In the genomic region with DNA sequence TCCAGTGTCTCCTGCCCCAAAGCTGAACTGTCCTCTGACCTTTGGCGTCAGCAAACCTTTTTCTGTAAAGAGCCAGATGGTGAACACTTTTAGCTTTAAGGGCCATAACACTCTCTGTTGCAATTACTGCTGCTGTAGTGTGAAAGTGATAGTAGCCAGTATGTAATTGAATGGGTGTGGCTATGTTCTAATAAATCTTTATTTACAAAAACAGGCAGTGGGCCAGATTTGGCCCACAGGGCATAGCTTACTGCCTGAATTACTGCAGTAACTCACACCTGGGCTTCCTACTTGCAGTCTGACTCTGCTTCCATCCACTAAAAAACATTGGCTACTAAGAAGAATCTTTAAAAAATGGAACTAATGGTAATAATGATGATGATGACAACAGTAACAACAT, we compare ENCODE assay signal across 17 cellular contexts.
DNase-seq lines count a peak whose midpoint lies in the region; TF ChIP-seq lines count a peak whose summit lies in the region.
"Had no signal": no experiment of that assay in that cellular context is flagged by ENCODE, and none has a peak within 500 bp of the region (broad histone marks: within the 10 kb centered on the region; RNA-seq: fewer than 3 reads in every experiment).

No MANE protein-coding gene starts in this region.

- no peak overlapping the region for H3K9ac ChIP-seq in endodermal cell (ENCODE audit: extremely low read depth, low read length, poor library complexity, severe bottlenecking)
- H3K9ac ChIP-seq: BLaER1 had no signal

- H3K27me3 Mint-ChIP-seq in endodermal cell (ENCODE audit: insufficient read depth) = peaks cover 19% of the 10 kb centered on the region

- DNase-seq in NCI-H2171 treated with DMSO at 0.1 percent for 48 hours (lab: John Stamatoyannopoulos, UW) (peak; percentile 72), NCI-H2171 (lab: John Stamatoyannopoulos, UW) (no peak), RPMI8226 (peak; percentile 14), endodermal cell (peak; percentile 12), dedifferentiated amniotic fluid mesenchymal stem cell (ENCODE audit: extremely low spot score) (no peak), LoVo (ENCODE audit: low spot score) (no peak)
- no peak for DNase-seq in activated naive CD4-positive, alpha-beta T cell treated with Interleukin-2 at 50 U/mL for 16 hours
- DNase-seq: 8988T; CD4-positive, alpha-beta memory T cell; DMS53; DND-41; EL; IMR-90 had no signal

- no peaks in the 10 kb centered on the region for H3K9me3 Mint-ChIP-seq in endodermal cell
- H3K9me3 Mint-ChIP-seq: CD4-positive, alpha-beta memory T cell had no signal

- H3K27me3 ChIP-seq in endodermal cell (ENCODE audit: control insufficient read depth, insufficient read depth, low read length, poor library complexity, severe bottlenecking) = peaks cover 48% of the 10 kb centered on the region

- no peaks in the 10 kb centered on the region for H3K9me3 ChIP-seq in endodermal cell (ENCODE audit: control insufficient read depth, low read length)
- H3K9me3 ChIP-seq: BLaER1, HAP-1 had no signal

- 80 to 81% methylated on average over 1 of the region's 1 CpG for WGBS in endodermal cell (ENCODE audit: insufficient coverage in 1 of 2, insufficient read length in 1 of 2), 2 experiments

- H3K4me1 Mint-ChIP-seq in endodermal cell = peaks cover 4% of the 10 kb centered on the region
- H3K4me1 Mint-ChIP-seq: CD14-positive monocyte; CD4-positive, alpha-beta memory T cell had no signal

- H3K36me3 ChIP-seq in endodermal cell (ENCODE audit: control insufficient read depth, insufficient read depth, low read length) = no peaks in the 10 kb centered on the region
- H3K36me3 ChIP-seq: BLaER1, HAP-1 had no signal

- no peak overlapping the region for H3K27ac Mint-ChIP-seq in endodermal cell
- H3K27ac Mint-ChIP-seq: CD14-positive monocyte; CD4-positive, alpha-beta memory T cell had no signal

- H3K4me3 ChIP-seq in endodermal cell (ENCODE audit: low read length) = no peak overlapping the region
- H3K4me3 ChIP-seq: BLaER1, HAP-1 had no signal

- H3K4me3 Mint-ChIP-seq in endodermal cell = no peak overlapping the region
- H3K4me3 Mint-ChIP-seq: CD14-positive monocyte; CD4-positive, alpha-beta memory T cell had no signal

- TF ChIP-seq CTCF in endodermal cell (conservative IDR thresholded peaks at IDR 0.05) = no peak

- no peak overlapping the region for H3K27ac ChIP-seq in endodermal cell (ENCODE audit: low read depth, low read length)
- H3K27ac ChIP-seq: BLaER1, HL-60 had no signal

- H3K4me1 ChIP-seq in endodermal cell (ENCODE audit: control insufficient read depth, insufficient read depth, low read length) = no peaks in the 10 kb centered on the region
- H3K4me1 ChIP-seq: BLaER1, HAP-1 had no signal

- no peaks in the 10 kb centered on the region for H3K36me3 Mint-ChIP-seq in endodermal cell (ENCODE audit: low read depth)
- H3K36me3 Mint-ChIP-seq: CD14-positive monocyte; CD4-positive, alpha-beta memory T cell had no signal

Comparison
In these comparisons a context has a peak if more than half of its experiments do, and no peak if none do; other contexts are left out.
1. DNase-seq: peak in NCI-H2171 treated with DMSO at 0.1 percent for 48 hours (single experiment), RPMI8226 (single experiment) and endodermal cell (single experiment); none in NCI-H2171 (single experiment), dedifferentiated amniotic fluid mesenchymal stem cell (single experiment), activated naive CD4-positive, alpha-beta T cell treated with Interleukin-2 at 50 U/mL for 16 hours (single experiment) and LoVo (single experiment).